Comparison of ENCODE assay signal across 23 cellular contexts in genomic region chr3:110749006-110749405, GRCh38.
"Had no signal": no experiment of that assay in that cellular context is flagged by ENCODE, and none has a peak within 500 bp of the region (broad histone marks: within the 10 kb centered on the region; RNA-seq: fewer than 3 reads in every experiment).

No MANE protein-coding gene starts in this region.

- DNase-seq: IMR-90, Karpas-422, KG1, MG63, NCI-H1092, NCI-H1105 treated with DMSO at 0.1 percent for 48 hours, NCI-H1417 treated with DMSO at 0.1 percent for 48 hours, NCI-H146, NCI-H1694 treated with DMSO at 0.1 percent for 48 hours, NCI-H1930, NCI-H2081, NCI-H2171, NCI-H226, NCI-H446, NCI-H510A, NCI-H524 treated with DMSO at 0.1 percent for 48 hours, NCI-H774, Right ventricle myocardium superior, RPMI8226, SIG-M5 had no signal

- FAIRE-seq: HepG2 had no signal

- H3K4me3 ChIP-seq: MG63, SJSA1, SK-N-MC had no signal

- H3K27me3 ChIP-seq: MG63, SJSA1 had no signal

- ATAC-seq: HepG2 had no signal

- H3K36me3 ChIP-seq: MG63, SJSA1 had no signal

- H3K9me3 ChIP-seq: MG63, SJSA1 had no signal

- H3K4me1 ChIP-seq: SJSA1 had no signal
